In the genomic region with DNA sequence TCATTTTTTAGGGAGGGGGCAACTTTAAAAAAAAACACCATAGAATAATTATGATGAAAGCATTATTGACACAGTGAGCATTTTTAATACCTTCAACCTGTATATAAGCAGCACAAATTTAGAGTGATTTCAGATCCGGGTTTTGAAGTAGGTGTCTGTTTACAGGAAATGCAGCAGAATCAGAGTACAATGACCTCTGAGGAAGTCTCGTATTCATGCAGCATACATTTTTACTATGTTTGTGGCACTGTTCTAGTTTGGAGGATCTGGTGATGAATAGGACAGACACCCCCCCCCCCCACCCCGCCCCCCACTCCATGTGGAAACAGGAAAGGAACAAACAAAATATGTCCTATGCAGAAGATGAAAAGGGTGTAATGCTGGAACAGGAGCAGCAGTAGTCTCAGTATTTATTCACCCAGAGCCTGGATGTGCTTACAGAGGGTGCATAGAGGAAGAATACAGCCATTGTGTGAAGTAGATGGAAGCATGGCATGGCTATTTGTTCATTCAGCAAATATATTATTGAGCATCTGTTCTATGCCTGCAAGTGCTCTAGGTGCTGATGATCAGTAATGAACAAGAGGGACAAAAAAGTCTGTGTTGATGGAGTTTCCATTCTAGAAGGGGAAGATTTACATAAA, we compare ENCODE assay signal across 1 cellular context.
TF ChIP-seq lines count a peak whose summit lies in the region.

No MANE protein-coding gene starts in this region.

TF ChIP-seq in SK-N-SH treated with all-trans-retinoic acid at 6 μM for 48 hours, 23 proteins besides CTCF, POLR2A, EP300 and RAD21 (continued from another document):
- TF ChIP-seq TCF4 (CRISPR knock-in tag; IDR thresholded peaks at IDR 0.05; ENCODE audit: borderline replicate concordance) (no peak), CSDC2 (CRISPR knock-in tag; IDR thresholded peaks at IDR 0.05) (no peak), TOX (CRISPR knock-in tag; IDR thresholded peaks at IDR 0.05; ENCODE audit: borderline replicate concordance) (no peak), ISL1 (CRISPR knock-in tag; IDR thresholded peaks at IDR 0.05) (no peak), ZNF8 (CRISPR knock-in tag; IDR thresholded peaks at IDR 0.05) (no peak), ZNF70 (CRISPR knock-in tag; IDR thresholded peaks at IDR 0.05) (no peak), ESRRG (CRISPR knock-in tag; IDR thresholded peaks at IDR 0.05) (no peak), ZFP30 (CRISPR knock-in tag; IDR thresholded peaks at IDR 0.05) (no peak), SNAI2 (CRISPR knock-in tag; IDR thresholded peaks at IDR 0.05) (no peak), ZC3H10 (CRISPR knock-in tag; IDR thresholded peaks at IDR 0.05) (no peak), ZNF565 (CRISPR knock-in tag; conservative IDR thresholded peaks at IDR 0.05; ENCODE audit: low read depth) (no peak), BACH2 (CRISPR knock-in tag; IDR thresholded peaks at IDR 0.05; ENCODE audit: borderline replicate concordance) (no peak), ARNTL (CRISPR knock-in tag; IDR thresholded peaks at IDR 0.05; ENCODE audit: borderline replicate concordance, low read depth) (no peak)
- TF ChIP-seq, protein P1, sequence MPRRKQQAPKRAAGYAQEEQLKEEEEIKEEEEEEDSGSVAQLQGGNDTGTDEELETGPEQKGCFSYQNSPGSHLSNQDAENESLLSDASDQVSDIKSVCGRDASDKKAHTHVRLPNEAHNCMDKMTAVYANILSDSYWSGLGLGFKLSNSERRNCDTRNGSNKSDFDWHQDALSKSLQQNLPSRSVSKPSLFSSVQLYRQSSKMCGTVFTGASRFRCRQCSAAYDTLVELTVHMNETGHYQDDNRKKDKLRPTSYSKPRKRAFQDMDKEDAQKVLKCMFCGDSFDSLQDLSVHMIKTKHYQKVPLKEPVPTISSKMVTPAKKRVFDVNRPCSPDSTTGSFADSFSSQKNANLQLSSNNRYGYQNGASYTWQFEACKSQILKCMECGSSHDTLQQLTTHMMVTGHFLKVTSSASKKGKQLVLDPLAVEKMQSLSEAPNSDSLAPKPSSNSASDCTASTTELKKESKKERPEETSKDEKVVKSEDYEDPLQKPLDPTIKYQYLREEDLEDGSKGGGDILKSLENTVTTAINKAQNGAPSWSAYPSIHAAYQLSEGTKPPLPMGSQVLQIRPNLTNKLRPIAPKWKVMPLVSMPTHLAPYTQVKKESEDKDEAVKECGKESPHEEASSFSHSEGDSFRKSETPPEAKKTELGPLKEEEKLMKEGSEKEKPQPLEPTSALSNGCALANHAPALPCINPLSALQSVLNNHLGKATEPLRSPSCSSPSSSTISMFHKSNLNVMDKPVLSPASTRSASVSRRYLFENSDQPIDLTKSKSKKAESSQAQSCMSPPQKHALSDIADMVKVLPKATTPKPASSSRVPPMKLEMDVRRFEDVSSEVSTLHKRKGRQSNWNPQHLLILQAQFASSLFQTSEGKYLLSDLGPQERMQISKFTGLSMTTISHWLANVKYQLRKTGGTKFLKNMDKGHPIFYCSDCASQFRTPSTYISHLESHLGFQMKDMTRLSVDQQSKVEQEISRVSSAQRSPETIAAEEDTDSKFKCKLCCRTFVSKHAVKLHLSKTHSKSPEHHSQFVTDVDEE (CRISPR knock-in tag; IDR thresholded peaks at IDR 0.05) = no peak
- TF ChIP-seq, protein P2, sequence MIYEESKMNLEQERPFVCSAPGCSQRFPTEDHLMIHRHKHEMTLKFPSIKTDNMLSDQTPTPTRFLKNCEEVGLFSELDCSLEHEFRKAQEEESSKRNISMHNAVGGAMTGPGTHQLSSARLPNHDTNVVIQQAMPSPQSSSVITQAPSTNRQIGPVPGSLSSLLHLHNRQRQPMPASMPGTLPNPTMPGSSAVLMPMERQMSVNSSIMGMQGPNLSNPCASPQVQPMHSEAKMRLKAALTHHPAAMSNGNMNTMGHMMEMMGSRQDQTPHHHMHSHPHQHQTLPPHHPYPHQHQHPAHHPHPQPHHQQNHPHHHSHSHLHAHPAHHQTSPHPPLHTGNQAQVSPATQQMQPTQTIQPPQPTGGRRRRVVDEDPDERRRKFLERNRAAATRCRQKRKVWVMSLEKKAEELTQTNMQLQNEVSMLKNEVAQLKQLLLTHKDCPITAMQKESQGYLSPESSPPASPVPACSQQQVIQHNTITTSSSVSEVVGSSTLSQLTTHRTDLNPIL (CRISPR knock-in tag; IDR thresholded peaks at IDR 0.05; ENCODE audit: low read depth) = no peak
- TF ChIP-seq, protein P3, sequence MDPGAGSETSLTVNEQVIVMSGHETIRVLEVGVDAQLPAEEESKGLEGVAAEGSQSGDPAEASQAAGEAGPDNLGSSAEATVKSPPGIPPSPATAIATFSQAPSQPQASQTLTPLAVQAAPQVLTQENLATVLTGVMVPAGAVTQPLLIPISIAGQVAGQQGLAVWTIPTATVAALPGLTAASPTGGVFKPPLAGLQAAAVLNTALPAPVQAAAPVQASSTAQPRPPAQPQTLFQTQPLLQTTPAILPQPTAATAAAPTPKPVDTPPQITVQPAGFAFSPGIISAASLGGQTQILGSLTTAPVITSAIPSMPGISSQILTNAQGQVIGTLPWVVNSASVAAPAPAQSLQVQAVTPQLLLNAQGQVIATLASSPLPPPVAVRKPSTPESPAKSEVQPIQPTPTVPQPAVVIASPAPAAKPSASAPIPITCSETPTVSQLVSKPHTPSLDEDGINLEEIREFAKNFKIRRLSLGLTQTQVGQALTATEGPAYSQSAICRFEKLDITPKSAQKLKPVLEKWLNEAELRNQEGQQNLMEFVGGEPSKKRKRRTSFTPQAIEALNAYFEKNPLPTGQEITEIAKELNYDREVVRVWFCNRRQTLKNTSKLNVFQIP (CRISPR knock-in tag; IDR thresholded peaks at IDR 0.05; ENCODE audit: borderline replicate concordance, low read depth) = no peak
